ENCODE assay signal across 1 cellular context in the genomic region with DNA sequence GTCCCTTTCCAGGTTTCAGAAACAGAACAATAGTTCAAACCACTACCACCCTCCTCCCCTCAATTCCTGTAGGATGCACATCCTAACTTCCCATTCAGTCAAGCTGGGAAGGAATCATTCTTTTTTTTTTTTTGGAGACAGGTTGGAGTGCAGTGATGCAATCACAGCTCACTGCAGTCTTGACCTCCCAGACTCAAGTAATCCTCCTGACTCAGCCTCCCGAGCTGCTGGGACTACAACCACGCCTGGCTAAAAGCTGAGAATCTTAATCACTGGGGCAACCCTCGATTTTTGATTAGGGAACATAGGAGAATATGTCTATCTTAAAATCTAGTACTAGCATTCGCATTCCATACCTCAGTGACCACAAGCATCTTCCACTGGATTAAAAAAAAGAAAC.
TF ChIP-seq lines count a peak whose summit lies in the region.

No MANE protein-coding gene starts in this region.

TF ChIP-seq in H1, 55 proteins besides CTCF, POLR2A, EP300 and RAD21 (continued from another document):
- TF ChIP-seq, protein P1, sequence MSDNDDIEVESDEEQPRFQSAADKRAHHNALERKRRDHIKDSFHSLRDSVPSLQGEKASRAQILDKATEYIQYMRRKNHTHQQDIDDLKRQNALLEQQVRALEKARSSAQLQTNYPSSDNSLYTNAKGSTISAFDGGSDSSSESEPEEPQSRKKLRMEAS (IDR thresholded peaks at IDR 0.05) = no peak
- TF ChIP-seq RFX5 (IDR thresholded peaks at IDR 0.05; ENCODE audit: borderline replicate concordance, low read depth, low read length) = no peak
- TF ChIP-seq, protein P2, sequence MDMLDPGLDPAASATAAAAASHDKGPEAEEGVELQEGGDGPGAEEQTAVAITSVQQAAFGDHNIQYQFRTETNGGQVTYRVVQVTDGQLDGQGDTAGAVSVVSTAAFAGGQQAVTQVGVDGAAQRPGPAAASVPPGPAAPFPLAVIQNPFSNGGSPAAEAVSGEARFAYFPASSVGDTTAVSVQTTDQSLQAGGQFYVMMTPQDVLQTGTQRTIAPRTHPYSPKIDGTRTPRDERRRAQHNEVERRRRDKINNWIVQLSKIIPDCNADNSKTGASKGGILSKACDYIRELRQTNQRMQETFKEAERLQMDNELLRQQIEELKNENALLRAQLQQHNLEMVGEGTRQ (IDR thresholded peaks at IDR 0.05; ENCODE audit: low read length) = no peak
- TF ChIP-seq CTBP2 (IDR thresholded peaks at IDR 0.05; ENCODE audit: borderline replicate concordance, insufficient read depth, insufficient read length, low read length) = no peak
- no peak for TF ChIP-seq BRCA1 (IDR thresholded peaks at IDR 0.05; ENCODE audit: low read depth, low read length)
- peak; percentile 74; the same call in 1 of the 2 replicates for TF ChIP-seq CEBPB (IDR thresholded peaks at IDR 0.05; ENCODE audit: low read depth, low read length)
- TF ChIP-seq GABPA (IDR thresholded peaks at IDR 0.05; ENCODE audit: borderline replicate concordance, insufficient read depth, low read length) = no peak
- TF ChIP-seq, protein P3, sequence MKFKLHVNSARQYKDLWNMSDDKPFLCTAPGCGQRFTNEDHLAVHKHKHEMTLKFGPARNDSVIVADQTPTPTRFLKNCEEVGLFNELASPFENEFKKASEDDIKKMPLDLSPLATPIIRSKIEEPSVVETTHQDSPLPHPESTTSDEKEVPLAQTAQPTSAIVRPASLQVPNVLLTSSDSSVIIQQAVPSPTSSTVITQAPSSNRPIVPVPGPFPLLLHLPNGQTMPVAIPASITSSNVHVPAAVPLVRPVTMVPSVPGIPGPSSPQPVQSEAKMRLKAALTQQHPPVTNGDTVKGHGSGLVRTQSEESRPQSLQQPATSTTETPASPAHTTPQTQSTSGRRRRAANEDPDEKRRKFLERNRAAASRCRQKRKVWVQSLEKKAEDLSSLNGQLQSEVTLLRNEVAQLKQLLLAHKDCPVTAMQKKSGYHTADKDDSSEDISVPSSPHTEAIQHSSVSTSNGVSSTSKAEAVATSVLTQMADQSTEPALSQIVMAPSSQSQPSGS (IDR thresholded peaks at IDR 0.05; ENCODE audit: low read length) = no peak
